8 cellular contexts compared by ENCODE assay signal in the genomic region with DNA sequence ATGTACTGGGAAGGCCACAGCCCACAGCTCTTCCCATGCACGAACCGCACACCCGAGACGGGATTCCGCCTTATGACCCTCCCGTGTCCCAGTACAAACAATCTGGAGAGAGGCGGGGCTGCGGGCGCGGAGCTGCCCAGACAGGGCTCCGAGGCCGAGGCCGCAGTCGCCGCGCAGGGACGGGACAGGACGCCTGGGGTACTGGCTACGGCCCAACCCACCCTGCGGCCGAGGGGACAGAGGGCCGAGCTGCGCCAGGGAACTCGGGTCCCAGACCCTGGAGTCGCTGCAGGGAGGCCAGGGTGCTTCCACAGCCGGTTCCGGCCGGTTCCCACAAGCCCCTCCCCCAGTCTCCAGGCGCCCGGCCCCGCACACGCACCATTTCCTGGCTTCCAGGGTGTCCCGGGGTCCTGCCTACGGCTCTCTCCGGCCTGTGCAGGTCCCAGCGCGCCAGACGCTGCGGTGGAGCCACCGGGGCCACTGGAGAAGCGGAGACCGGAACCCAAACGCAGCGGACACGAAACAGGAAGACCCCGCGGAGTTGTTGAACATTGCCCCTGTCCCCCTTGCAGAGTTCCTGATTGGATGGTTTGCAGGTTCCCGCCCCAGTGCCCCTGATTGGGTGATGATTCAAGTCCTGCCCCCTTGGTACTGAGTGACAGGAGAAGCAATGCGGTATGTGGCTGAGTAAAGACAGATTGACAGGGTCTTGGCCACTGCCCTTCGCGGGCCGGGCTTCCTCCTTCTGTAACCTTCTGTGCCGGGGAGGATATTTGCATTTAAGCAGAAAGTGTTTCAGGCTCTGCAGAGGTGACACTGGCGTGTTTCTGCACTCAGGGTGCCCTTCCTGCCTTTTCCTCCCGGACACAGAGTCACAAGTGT. TPM values are rescaled to one million over a fixed set of nuclear protein-coding genes. Genes with fewer than 3 reads are reported as not detected.
DNase-seq lines count a peak whose midpoint lies in the region; ATAC-seq and TF ChIP-seq lines count a peak whose summit lies in the region.

Gene ZNF564 (minus strand): TSS at position 532 of the 882 bp plus-strand sequence. CDS start 150 bp downstream, at position 382.

- peak; percentile 88 for TF ChIP-seq POLR2A in prostate gland (IDR thresholded peaks at IDR 0.05)

- H3K27me3 ChIP-seq in prostate gland (replicated peaks; ENCODE audit: insufficient read depth), result no peaks in the 10 kb centered on the region

- intact Hi-C loops in T-helper 1 cell treated with Interleukin-12 subunit alpha and Interleukin-12 subunit beta and Interleukin-4 antibody, amounts not matched to agents 30 ng/mL and 1 ng/mL, for 36 hours (cut with micrococcal nuclease), result loop anchor here (1.0 to 5.0 kb wide), 16 partner anchors 13 to 626 kb away; partner anchors contain the start of genes DHPS, GET3, TNPO2 and ZNF44
- intact Hi-C loops in left ventricle myocardium superior (cut with micrococcal nuclease) (no loop called here), prostate gland (cut with DNase I) (no loop called here)

- H3K4me3 ChIP-seq in prostate gland (peak within 1 kb of the TSS; percentile 65 to 75), urinary bladder (ENCODE audit: low read depth, low read length) (peak within 1 kb of the TSS; percentile 69)

- ATAC-seq in HG02870 (IDR thresholded peaks at IDR 0.05; ENCODE audit: unreplicated experiment) (peak; percentile 97), left ventricle myocardium superior (peak; percentile 97)

- H3K4me1 ChIP-seq in prostate gland (replicated peaks), result peaks cover 6% of the 10 kb centered on the region
- H3K4me1 ChIP-seq in urinary bladder (ENCODE audit: insufficient read depth), result peaks cover 1% of the 10 kb centered on the region

- no peaks in the 10 kb centered on the region for H3K9me3 ChIP-seq in prostate gland

- TF ChIP-seq CTCF in GM13976 (IDR thresholded peaks at IDR 0.05; ENCODE audit: borderline replicate concordance, control extremely low read depth, extremely low read depth, insufficient read depth, missing control alignments) (no peak), prostate gland (IDR thresholded peaks at IDR 0.05) (no peak)

- H3K36me3 ChIP-seq in prostate gland, result no peaks in the 10 kb centered on the region
- H3K36me3 ChIP-seq in urinary bladder (ENCODE audit: insufficient read depth), result no peaks in the 10 kb centered on the region

- DNase-seq in GM13976 (ENCODE audit: low spot score), result peak; percentile 97
- peak; percentile 100 for DNase-seq in NCI-H146 treated with DMSO at 0.1 percent for 48 hours (lab: John Stamatoyannopoulos, UW; ENCODE audit: unreplicated experiment)
- peak; percentile 94 for DNase-seq in amniotic stem cell (lab: John Stamatoyannopoulos, UW)
- DNase-seq in left ventricle myocardium superior, result peak; percentile 93
- peak; percentile 98 for DNase-seq in prostate gland (ENCODE audit: low spot score)

- in situ Hi-C loops in GM13976 (cut with MboI; ENCODE audit: low sequenced_read_pairs, unreplicated experiment), result no loop called here

- peak within 1 kb of the TSS; percentile 93 to 96 for H3K27ac ChIP-seq in prostate gland
- peak within 1 kb of the TSS; percentile 92 for H3K27ac ChIP-seq in urinary bladder (ENCODE audit: low read depth)

- 0% methylated on average over 52 of the region's 55 CpGs for WGBS in prostate gland
- WGBS in urinary bladder, result under 1% methylated on average over 55 of the region's 55 CpGs

RNA-seq across cellular contexts. Expression of gene ZNF564, which starts in this region (rescaled TPM):
- 11.0 and 11.2 TPM in 2 replicates for total RNA-seq in T-helper 1 cell treated with Interleukin-12 subunit alpha and Interleukin-12 subunit beta and Interleukin-4 antibody, amounts not matched to agents 30 ng/mL and 1 ng/mL, for 36 hours
- total RNA-seq in left ventricle myocardium superior, result 9.6 TPM
- total RNA-seq in prostate gland, result 10 to 100 TPM; 17.6 to 17.9 TPM
- total RNA-seq in urinary bladder, result 25.0 TPM
- polyA plus RNA-seq in urinary bladder, result 6.6 TPM

Comparison
In these comparisons a context has a peak if more than half of its experiments do, and no peak if none do; other contexts are left out.
1. Peak in every context shown above with its lines: DNase-seq, ATAC-seq, H3K4me3 ChIP-seq and H3K27ac ChIP-seq.